ENCODE assay signal across 6 cellular contexts in the genomic region with DNA sequence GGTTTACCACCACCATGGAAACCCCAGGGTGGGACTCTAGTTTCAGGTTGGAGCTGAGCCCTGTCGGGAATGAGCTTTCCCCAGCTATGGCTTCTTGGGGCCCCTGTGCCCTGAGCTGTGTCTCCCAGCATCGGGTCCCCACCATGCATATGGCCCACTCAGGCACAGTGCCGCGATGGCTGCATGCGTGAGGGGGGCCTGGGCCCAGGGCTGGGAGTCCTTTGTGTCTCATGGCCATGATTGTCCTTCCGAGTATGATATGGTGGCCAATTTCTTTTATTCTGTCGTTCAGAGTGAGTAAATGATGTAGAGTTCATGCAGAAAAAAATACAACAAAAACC. TPM values are rescaled to one million over a fixed set of nuclear protein-coding genes. Genes with fewer than 3 reads are reported as not detected.
DNase-seq lines count a peak whose midpoint lies in the region; ATAC-seq and TF ChIP-seq lines count a peak whose summit lies in the region.
"Not testable (repeated sequence)": the region's sequence is repeated elsewhere in the genome, so short reads cannot be mapped to it uniquely, and the experiment has no call there.

No MANE protein-coding gene starts in this region.

- H3K27ac ChIP-seq in right cardiac atrium (ENCODE audit: low read length); left lung; upper lobe of right lung: not testable (repeated sequence)

- no CpG with 5 or more reads among the region's 7 CpGs for WGBS in right cardiac atrium

- not testable (repeated sequence) for DNase-seq in left ventricle myocardium superior; right cardiac atrium; left colon; left lung; sciatic nerve (ENCODE audit: low spot score); upper lobe of right lung

- not testable (repeated sequence) for TF ChIP-seq CTCF in left lung (IDR thresholded peaks at IDR 0.05); upper lobe of right lung (IDR thresholded peaks at IDR 0.05)

- intact Hi-C loops in left ventricle myocardium superior (cut with micrococcal nuclease); right cardiac atrium (cut with DNase I); left colon (cut with DNase I, micrococcal nuclease); left lung (cut with DNase I); sciatic nerve (cut with DNase I); upper lobe of right lung (cut with DNase I): not testable (repeated sequence)

- not testable (repeated sequence) for H3K27me3 ChIP-seq in right cardiac atrium (ENCODE audit: control insufficient read depth, insufficient read depth); left lung; upper lobe of right lung

- not testable (repeated sequence) for H3K4me3 ChIP-seq in right cardiac atrium (ENCODE audit: low read length); left lung; upper lobe of right lung

- not testable (repeated sequence) for H3K4me1 ChIP-seq in right cardiac atrium (ENCODE audit: control insufficient read depth, insufficient read depth, low read length); left lung; upper lobe of right lung

- not testable (repeated sequence) for H3K9me3 ChIP-seq in right cardiac atrium (ENCODE audit: control insufficient read depth, low read length); left lung; upper lobe of right lung

- ATAC-seq in left ventricle myocardium superior (peak; percentile 21), right cardiac atrium (peak; percentile 17 to 63), left colon (peak; percentile 4), left lung (peak; percentile 8), sciatic nerve (peak; percentile 16), upper lobe of right lung (peak; percentile 5)

- H3K36me3 ChIP-seq in left lung, upper lobe of right lung: not testable (repeated sequence)

RNA-seq across cellular contexts. Expression of a gene that starts 57.7 kb away (rescaled TPM):
- total RNA-seq in left ventricle myocardium superior (6.8 TPM), right cardiac atrium (1 to 10 TPM; 2.1 to 9.0 (median 4.7) TPM), left colon (10 to 100 TPM; 12.6 to 19.1 TPM), left lung (10 to 100 TPM; 17.0 to 17.8 TPM), sciatic nerve (11.0 TPM), upper lobe of right lung (34.4 TPM)
- 3.6 TPM for polyA plus RNA-seq in right cardiac atrium
